In the genomic region with DNA sequence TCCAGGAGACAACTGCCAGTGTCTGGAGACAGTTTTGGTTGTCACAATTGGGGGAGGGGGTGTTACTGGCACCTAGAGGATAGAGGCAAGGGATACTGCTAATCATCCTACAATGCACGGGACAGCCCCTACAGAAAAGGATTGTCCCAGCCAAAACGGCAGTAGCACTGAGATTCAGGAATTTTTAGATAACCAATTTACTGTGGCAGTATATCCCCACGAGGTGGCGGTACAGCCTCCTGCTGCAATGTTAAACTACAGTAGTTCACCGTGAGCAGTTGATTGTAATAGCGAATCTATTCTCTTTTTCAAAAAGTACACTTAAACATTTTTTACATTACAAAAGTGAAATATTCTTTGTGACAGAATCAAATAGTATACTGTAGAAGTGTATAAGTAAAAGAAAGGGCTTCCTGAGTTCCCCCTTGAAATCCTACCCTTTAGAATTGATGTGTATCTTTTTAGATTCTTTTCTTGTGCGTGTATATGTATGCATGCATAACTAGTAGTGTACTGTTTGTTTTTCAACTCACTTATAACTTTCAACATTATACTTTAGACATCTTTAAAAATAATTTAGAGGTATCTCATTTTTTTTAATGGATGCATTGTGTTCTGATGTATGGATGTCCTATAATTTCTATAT, we compare ENCODE assay signal across 9 cellular contexts. TPM values are rescaled to one million over a fixed set of nuclear protein-coding genes. Genes with fewer than 3 reads are reported as not detected.
DNase-seq lines count a peak whose midpoint lies in the region; ATAC-seq, FAIRE-seq and TF ChIP-seq lines count a peak whose summit lies in the region.
"Not testable (repeated sequence)": the region's sequence is repeated elsewhere in the genome, so short reads cannot be mapped to it uniquely, and the experiment has no call there.
"Had no signal": no experiment of that assay in that cellular context is flagged by ENCODE, and none has a peak within 500 bp of the region (broad histone marks: within the 10 kb centered on the region; RNA-seq: fewer than 3 reads in every experiment).

No MANE protein-coding gene starts in this region.

- not testable (repeated sequence) for H3K4me1 Mint-ChIP-seq in activated CD4-positive, alpha-beta memory T cell treated with anti-CD3 and anti-CD28 coated beads, Interleukin-2, amount 10 ng/mL, durations not matched to agents 7 days and 5 days; stimulated activated memory B cell treated with anti-CD40 and anti-IgM and Interleukin-4, amounts not matched to agents 10 μg/mL and 1 μg/mL and 100 μg/mL, for 72 hours

- not testable (repeated sequence) for H3K9me3 ChIP-seq in Peyer's patch; right atrium auricular region; parathyroid adenoma (ENCODE audit: control insufficient read depth, low read length)

- not testable (repeated sequence) for H3K27ac Mint-ChIP-seq in activated CD4-positive, alpha-beta memory T cell treated with anti-CD3 and anti-CD28 coated beads, Interleukin-2, amount 10 ng/mL, durations not matched to agents 7 days and 5 days; stimulated activated memory B cell treated with anti-CD40 and anti-IgM and Interleukin-4, amounts not matched to agents 10 μg/mL and 1 μg/mL and 100 μg/mL, for 72 hours

- H3K4me2 ChIP-seq in parathyroid adenoma (ENCODE audit: low read length): not testable (repeated sequence)

- H3K4me3 ChIP-seq in Peyer's patch; cardiac fibroblast (replicated peaks in 1 of 2; ENCODE audit: low read depth in 2 of 2, low read length in 2 of 2); right atrium auricular region; parathyroid adenoma (ENCODE audit: low read depth, low read length): not testable (repeated sequence)

- not testable (repeated sequence) for H3K79me2 ChIP-seq in parathyroid adenoma

- FAIRE-seq in D721Med (lab: Jason Lieb, UNC): not testable (repeated sequence)

- H3K27ac ChIP-seq in Peyer's patch, right atrium auricular region, parathyroid adenoma: not testable (repeated sequence)

- TF ChIP-seq CTCF in D721Med (IDR thresholded peaks at IDR 0.05; ENCODE audit: insufficient read depth, missing control alignments) (peak; percentile 19), Peyer's patch (IDR thresholded peaks at IDR 0.05) (peak; percentile 14 to 64 (median 61)), cardiac fibroblast (IDR thresholded peaks at IDR 0.05; ENCODE audit: low read depth, low read length) (peak; percentile 40), right atrium auricular region (IDR thresholded peaks at IDR 0.05) (peak; percentile 39 to 64), parathyroid adenoma (IDR thresholded peaks at IDR 0.05) (peak; percentile 71)

- H3K27me3 ChIP-seq in Peyer's patch; right atrium auricular region; parathyroid adenoma (ENCODE audit: control insufficient read depth, insufficient read depth, low read length): not testable (repeated sequence)

- H3K36me3 Mint-ChIP-seq in activated CD4-positive, alpha-beta memory T cell treated with anti-CD3 and anti-CD28 coated beads, Interleukin-2, amount 10 ng/mL, durations not matched to agents 7 days and 5 days (ENCODE audit: low read depth); stimulated activated memory B cell treated with anti-CD40 and anti-IgM and Interleukin-4, amounts not matched to agents 10 μg/mL and 1 μg/mL and 100 μg/mL, for 72 hours: not testable (repeated sequence)

- CTCF ChIA-PET in activated CD4-positive, alpha-beta memory T cell treated with anti-CD3 and anti-CD28 coated beads, Interleukin-2, amount 10 ng/mL, durations not matched to agents 7 days and 5 days (lab: Charles Lee): interaction anchor here (1.6 kb wide), 1 partner anchor 87 kb away, joined by 4 read pairs; no protein-coding TSS in a partner anchor

- H3K4me1 ChIP-seq in Peyer's patch, right atrium auricular region, parathyroid adenoma: not testable (repeated sequence)

- H3K27me3 Mint-ChIP-seq in activated CD4-positive, alpha-beta memory T cell treated with anti-CD3 and anti-CD28 coated beads, Interleukin-2, amount 10 ng/mL, durations not matched to agents 7 days and 5 days; stimulated activated memory B cell treated with anti-CD40 and anti-IgM and Interleukin-4, amounts not matched to agents 10 μg/mL and 1 μg/mL and 100 μg/mL, for 72 hours: not testable (repeated sequence)

- not testable (repeated sequence) for DNase-seq in D721Med (ENCODE audit: insufficient read length, low spot score)
- DNase-seq in LHCN-M2 (ENCODE audit: low read depth): peak; percentile 41
- peak; percentile 60 to 90 (median 61) for DNase-seq in Peyer's patch
- peak; percentile 67 for DNase-seq in activated CD4-positive, alpha-beta memory T cell treated with anti-CD3 and anti-CD28 coated beads, Interleukin-2, amount 10 ng/mL, durations not matched to agents 7 days and 5 days
- DNase-seq in cardiac fibroblast (ENCODE audit: low read depth in 2 of 2): peak; percentile 68 to 69
- peak; percentile 75 for DNase-seq in right atrium auricular region (ENCODE audit: low spot score)

- POLR2A ChIA-PET in activated CD4-positive, alpha-beta memory T cell treated with anti-CD3 and anti-CD28 coated beads, Interleukin-2, amount 10 ng/mL, durations not matched to agents 7 days and 5 days (lab: Charles Lee): not testable (repeated sequence)

- not testable (repeated sequence) for H3K36me3 ChIP-seq in Peyer's patch; right atrium auricular region; parathyroid adenoma (ENCODE audit: control insufficient read depth, insufficient read depth, low read length)

- not testable (repeated sequence) for H3K9ac ChIP-seq in parathyroid adenoma

- H3K4me3 Mint-ChIP-seq in activated CD4-positive, alpha-beta memory T cell treated with anti-CD3 and anti-CD28 coated beads, Interleukin-2, amount 10 ng/mL, durations not matched to agents 7 days and 5 days; stimulated activated memory B cell treated with anti-CD40 and anti-IgM and Interleukin-4, amounts not matched to agents 10 μg/mL and 1 μg/mL and 100 μg/mL, for 72 hours: not testable (repeated sequence)

- not testable (repeated sequence) for H3K9me3 Mint-ChIP-seq in activated CD4-positive, alpha-beta memory T cell treated with anti-CD3 and anti-CD28 coated beads, Interleukin-2, amount 10 ng/mL, durations not matched to agents 7 days and 5 days; stimulated activated memory B cell treated with anti-CD40 and anti-IgM and Interleukin-4, amounts not matched to agents 10 μg/mL and 1 μg/mL and 100 μg/mL, for 72 hours

- not testable (repeated sequence) for TF ChIP-seq POLR2A in Peyer's patch (IDR thresholded peaks at IDR 0.05)

- not testable (repeated sequence) for H2AFZ ChIP-seq in parathyroid adenoma

- peak; percentile 48 for ATAC-seq in stimulated activated memory B cell treated with anti-CD40 and anti-IgM and Interleukin-4, amounts not matched to agents 10 μg/mL and 1 μg/mL and 100 μg/mL, for 72 hours

RNA-seq across cellular contexts. Expression of a gene that starts 30.4 kb away (rescaled TPM):
- total RNA-seq in LHCN-M2 (2014; rRNA removed): 6.1 and 6.7 TPM in 2 replicates
- 1.3 TPM for polyA plus RNA-seq in LHCN-M2 (2012)
- 10 to 100 TPM in 1 of 4 donors, 1 to 10 TPM in 3; 2.5 to 14.0 (median 5.5) TPM for total RNA-seq in Peyer's patch
- 1 to 10 TPM; 1.2 to 1.8 TPM for total RNA-seq in activated CD4-positive, alpha-beta memory T cell treated with anti-CD3 and anti-CD28 coated beads, Interleukin-2, amount 10 ng/mL, durations not matched to agents 7 days and 5 days
- total RNA-seq in right atrium auricular region: 1 to 10 TPM; 4.7 to 8.5 TPM

RNA-seq across cellular contexts. Expression of a gene that starts 31.4 kb away (rescaled TPM):
- not detected in 2 replicates for total RNA-seq in LHCN-M2 (2014; rRNA removed)
- 0.04 TPM for polyA plus RNA-seq in LHCN-M2 (2012)
- under 1 TPM in 1 of 4 donors, not detected in 3; 0.83 TPM for total RNA-seq in Peyer's patch
- not detected for total RNA-seq in activated CD4-positive, alpha-beta memory T cell treated with anti-CD3 and anti-CD28 coated beads, Interleukin-2, amount 10 ng/mL, durations not matched to agents 7 days and 5 days
- not detected for total RNA-seq in right atrium auricular region
- total RNA-seq: H7 had no signal

Comparison
In these comparisons a context has a peak if more than half of its experiments do, and no peak if none do; other contexts are left out.
1. CTCF ChIP-seq: peak in every context shown above with its lines; median percentile 71 in parathyroid adenoma; 61 in Peyer's patch; 52 in right atrium auricular region; 40 in cardiac fibroblast; 19 in D721Med.